In genomic region chr17:81712468-81713003, GRCh38 we compare ENCODE assay signal across 8 cellular contexts. TPM values are rescaled to one million over a fixed set of nuclear protein-coding genes. Genes with fewer than 3 reads are reported as not detected.
DNase-seq lines count a peak whose midpoint lies in the region; ATAC-seq and TF ChIP-seq lines count a peak whose summit lies in the region.

No MANE protein-coding gene starts in this region.

- peak overlapping the region; percentile 90 for H3K4me3 Mint-ChIP-seq in CD4-positive, alpha-beta T cell
- peak overlapping the region; percentile 19 to 91 (median 81) for H3K4me3 Mint-ChIP-seq in IgD-negative memory B cell
- H3K4me3 Mint-ChIP-seq in activated naive CD8-positive, alpha-beta T cell = peak overlapping the region; percentile 91

- ATAC-seq in CD4-positive, alpha-beta T cell (ENCODE audit: poor library complexity) = peak; percentile 2
- peak; percentile 4 for ATAC-seq in GM19023 (IDR thresholded peaks at IDR 0.05; ENCODE audit: unreplicated experiment)
- ATAC-seq in GM21367 (IDR thresholded peaks at IDR 0.05; ENCODE audit: unreplicated experiment) = no peak

- H3K4me1 ChIP-seq in iPS-18a (ENCODE audit: control insufficient read depth, low read depth, low read length) = peaks cover 12% of the 10 kb centered on the region
- peaks cover 27% of the 10 kb centered on the region for H3K4me1 ChIP-seq in smooth muscle cell (ENCODE audit: low read depth)

- H3K27me3 Mint-ChIP-seq in CD4-positive, alpha-beta T cell = no peaks in the 10 kb centered on the region
- H3K27me3 Mint-ChIP-seq in IgD-negative memory B cell = peaks cover 4% of the 10 kb centered on the region
- H3K27me3 Mint-ChIP-seq in activated naive CD8-positive, alpha-beta T cell = no peaks in the 10 kb centered on the region

- 4% methylated on average over 35 of the region's 41 CpGs for WGBS in smooth muscle cell (ENCODE audit: low lambda C conversion rate)

- H3K9ac ChIP-seq in iPS-18a (ENCODE audit: low read length) (peak overlapping the region; percentile 39), smooth muscle cell (ENCODE audit: low read depth) (peak overlapping the region; percentile 22)

- H3F3A ChIP-seq in smooth muscle cell (ENCODE audit: low read depth) = peaks cover 5% of the 10 kb centered on the region

- CTCF ChIA-PET in CD4-positive, alpha-beta T cell (lab: Charles Lee) = no interaction called here

- intact Hi-C loops in CD4-positive, alpha-beta T cell (cut with DNase I, micrococcal nuclease) = loop anchor here in 1 of 2 experiments (2.0 kb wide), 1 partner anchor 148 kb away; the partner anchor contains the start of gene P4HB

- peak overlapping the region; percentile 98 for H3K4me2 ChIP-seq in smooth muscle cell

- TF ChIP-seq CTCF in CD4-positive, alpha-beta T cell (IDR thresholded peaks at IDR 0.05) = no peak
- TF ChIP-seq CTCF in smooth muscle cell (IDR thresholded peaks at IDR 0.05; ENCODE audit: borderline replicate concordance, insufficient read depth, poor library complexity, severe bottlenecking) = no peak

- H3K9me3 ChIP-seq in CD4-positive, alpha-beta T cell (ENCODE audit: control insufficient read depth, low read length) = no peaks in the 10 kb centered on the region
- H3K9me3 ChIP-seq in iPS-18a (ENCODE audit: control insufficient read depth, low read depth, low read length) (no peaks in the 10 kb centered on the region), smooth muscle cell (replicated peaks; ENCODE audit: low read depth) (no peaks in the 10 kb centered on the region)

- no peaks in the 10 kb centered on the region for H3K36me3 Mint-ChIP-seq in CD4-positive, alpha-beta T cell (ENCODE audit: low read depth)
- no peaks in the 10 kb centered on the region for H3K36me3 Mint-ChIP-seq in IgD-negative memory B cell
- no peaks in the 10 kb centered on the region for H3K36me3 Mint-ChIP-seq in activated naive CD8-positive, alpha-beta T cell

- no peaks in the 10 kb centered on the region for H3K9me3 Mint-ChIP-seq in CD4-positive, alpha-beta T cell
- no peaks in the 10 kb centered on the region for H3K9me3 Mint-ChIP-seq in IgD-negative memory B cell
- H3K9me3 Mint-ChIP-seq in activated naive CD8-positive, alpha-beta T cell (ENCODE audit: low read depth) = no peaks in the 10 kb centered on the region

- no peaks in the 10 kb centered on the region for H3K27me3 ChIP-seq in CD4-positive, alpha-beta T cell (ENCODE audit: control insufficient read depth, insufficient read depth, low read length)
- H3K27me3 ChIP-seq in iPS-18a (ENCODE audit: control insufficient read depth, insufficient read depth, low read length) = peaks cover 9% of the 10 kb centered on the region
- H3K27me3 ChIP-seq in smooth muscle cell (ENCODE audit: low read depth) = no peaks in the 10 kb centered on the region

- DNase-seq in CD4-positive, alpha-beta T cell = no peak
- DNase-seq in smooth muscle cell (lab: John Stamatoyannopoulos, UW; ENCODE audit: unreplicated experiment) (peak; percentile 38), COLO829 (ENCODE audit: low spot score) (no peak)

- H3K79me2 ChIP-seq in smooth muscle cell (ENCODE audit: low read depth) = no peaks in the 10 kb centered on the region

- no peaks in the 10 kb centered on the region for H4K20me1 ChIP-seq in smooth muscle cell (ENCODE audit: low read depth)

- no peak overlapping the region for H2AFZ ChIP-seq in smooth muscle cell (ENCODE audit: low read depth)

- no peaks in the 10 kb centered on the region for H3K36me3 ChIP-seq in iPS-18a (ENCODE audit: control insufficient read depth, low read depth, low read length)
- H3K36me3 ChIP-seq in smooth muscle cell (ENCODE audit: low read depth) = no peaks in the 10 kb centered on the region

- H3K4me3 ChIP-seq in iPS-18a (ENCODE audit: low read length) = peak overlapping the region; percentile 72
- peak overlapping the region; percentile 71 for H3K4me3 ChIP-seq in smooth muscle cell

- no peak overlapping the region for H3K27ac Mint-ChIP-seq in CD4-positive, alpha-beta T cell
- peak overlapping the region in 1 of 3 donors; percentile 80 for H3K27ac Mint-ChIP-seq in IgD-negative memory B cell
- H3K27ac Mint-ChIP-seq in activated naive CD8-positive, alpha-beta T cell = peak overlapping the region; percentile 54

- POLR2A ChIA-PET in CD4-positive, alpha-beta T cell (lab: Charles Lee) = no interaction called here

- peaks cover 27% of the 10 kb centered on the region for H3K4me1 Mint-ChIP-seq in CD4-positive, alpha-beta T cell (ENCODE audit: low read depth)
- peaks cover 0 to 11% (median 8%) of the 10 kb centered on the region in 3 donors for H3K4me1 Mint-ChIP-seq in IgD-negative memory B cell
- peaks cover 10% of the 10 kb centered on the region for H3K4me1 Mint-ChIP-seq in activated naive CD8-positive, alpha-beta T cell (ENCODE audit: low read depth)

- no peak overlapping the region for H3K27ac ChIP-seq in CD4-positive, alpha-beta T cell (ENCODE audit: low read depth, low read length)
- H3K27ac ChIP-seq in iPS-18a (ENCODE audit: low read length) (no peak overlapping the region), smooth muscle cell (ENCODE audit: low read depth) (no peak overlapping the region)

RNA-seq across cellular contexts. Expression of gene SLC25A10, which starts 0.5 kb away (rescaled TPM):
- 1 to 10 TPM; 4.6 TPM for total RNA-seq in CD4-positive, alpha-beta T cell
- polyA plus RNA-seq in IgD-negative memory B cell (2.4 TPM), smooth muscle cell (13.0 and 21.0 TPM in 2 replicates)
- 8.4 and 11.3 TPM in 2 replicates for total RNA-seq in smooth muscle cell

RNA-seq across cellular contexts. Expression of gene MRPL12, which starts 9.4 kb away (rescaled TPM):
- total RNA-seq in CD4-positive, alpha-beta T cell = 10 to 100 TPM; 26.2 to 26.5 TPM
- polyA plus RNA-seq in IgD-negative memory B cell = 63.7 TPM
- 16.5 and 22.2 TPM in 2 replicates for total RNA-seq in smooth muscle cell
- polyA plus RNA-seq in smooth muscle cell = 83.6 and 92.4 TPM in 2 replicates

RNA-seq across cellular contexts. Expression of gene HGS, which starts 28.7 kb away (rescaled TPM):
- total RNA-seq in CD4-positive, alpha-beta T cell = 100 to 1,000 TPM; 118 to 127 TPM
- polyA plus RNA-seq in IgD-negative memory B cell (37.6 TPM), smooth muscle cell (164 and 194 TPM in 2 replicates)
- 64.9 and 68.0 TPM in 2 replicates for total RNA-seq in smooth muscle cell

RNA-seq across cellular contexts. Expression of gene ARL16, which starts 28.9 kb away (rescaled TPM):
- 10 to 100 TPM; 35.7 to 38.5 TPM for total RNA-seq in CD4-positive, alpha-beta T cell
- polyA plus RNA-seq in IgD-negative memory B cell = 33.2 TPM
- total RNA-seq in smooth muscle cell = 22.3 and 24.0 TPM in 2 replicates
- 62.1 and 77.3 TPM in 2 replicates for polyA plus RNA-seq in smooth muscle cell

RNA-seq across cellular contexts. Expression of gene CCDC137, which starts 46.0 kb away (rescaled TPM):
- 10 to 100 TPM; 20.8 to 21.7 TPM for total RNA-seq in CD4-positive, alpha-beta T cell
- polyA plus RNA-seq in IgD-negative memory B cell = 27.9 TPM
- 5.0 and 8.1 TPM in 2 replicates for total RNA-seq in smooth muscle cell
- 24.6 and 30.2 TPM in 2 replicates for polyA plus RNA-seq in smooth muscle cell
